Comparison of ENCODE assay signal across 8 cellular contexts in genomic region chr15:85331666-85332261, GRCh38. TPM values are rescaled to one million over a fixed set of nuclear protein-coding genes. Genes with fewer than 3 reads are reported as not detected.
A peak's percentile ranks its signal among the peaks of the same experiment; 100 is the strongest.
DNase-seq lines count a peak whose midpoint lies in the region; ATAC-seq and TF ChIP-seq lines count a peak whose summit lies in the region.

No MANE protein-coding gene starts in this region.

- DNase-seq in activated T-cell treated with anti-CD3 and anti-CD28 coated beads, Interleukin-2, amount 50 U/mL, for 4 hours, result no peak
- DNase-seq in activated T-cell treated with anti-CD3 and anti-CD28 coated beads for 4 hours (no peak), left lung (peak in 1 of 2 donors; percentile 44), type B pancreatic cell (ENCODE audit: extremely low spot score, unreplicated experiment) (no peak), NCI-H2107 (lab: John Stamatoyannopoulos, UW) (no peak)
- DNase-seq in activated CD8-positive, alpha-beta T cell treated with anti-CD3 and anti-CD28 coated beads, Interleukin-2, amount 10 ng/mL, durations not matched to agents 7 days and 5 days, result no peak
- no peak for DNase-seq in activated CD4-positive, CD25-positive, alpha-beta regulatory T cell (lab: John Stamatoyannopoulos, UW)

- no peaks in the 10 kb centered on the region for H3K9me3 ChIP-seq in left lung

- CTCF ChIA-PET in activated CD8-positive, alpha-beta T cell treated with anti-CD3 and anti-CD28 coated beads, Interleukin-2, amount 10 ng/mL, durations not matched to agents 7 days and 5 days (lab: Charles Lee), result interaction anchor here (1.0 to 8.8 kb wide), 32 partner anchors 8 to 358 kb away, joined by 3 to 147 read pairs (median 6); partner anchors contain the start of gene AKAP13

- peak overlapping the region; percentile 83 for H3K4me3 Mint-ChIP-seq in activated T-cell treated with anti-CD3 and anti-CD28 coated beads, Interleukin-2, amount 50 U/mL, for 4 hours
- H3K4me3 Mint-ChIP-seq in activated CD8-positive, alpha-beta T cell treated with anti-CD3 and anti-CD28 coated beads, Interleukin-2, amount 10 ng/mL, durations not matched to agents 7 days and 5 days, result peak overlapping the region; percentile 81
- H3K4me3 Mint-ChIP-seq in type B pancreatic cell, result peak overlapping the region; percentile 37

- H3K27ac Mint-ChIP-seq in activated CD8-positive, alpha-beta T cell treated with anti-CD3 and anti-CD28 coated beads, Interleukin-2, amount 10 ng/mL, durations not matched to agents 7 days and 5 days, result peak overlapping the region; percentile 92
- H3K27ac Mint-ChIP-seq in type B pancreatic cell, result peak overlapping the region; percentile 80

- no peaks in the 10 kb centered on the region for H3K27me3 ChIP-seq in left lung

- no peaks in the 10 kb centered on the region for H3K27me3 Mint-ChIP-seq in activated T-cell treated with anti-CD3 and anti-CD28 coated beads, Interleukin-2, amount 50 U/mL, for 4 hours (ENCODE audit: low read depth)
- H3K27me3 Mint-ChIP-seq in activated CD8-positive, alpha-beta T cell treated with anti-CD3 and anti-CD28 coated beads, Interleukin-2, amount 10 ng/mL, durations not matched to agents 7 days and 5 days (ENCODE audit: low read depth), result no peaks in the 10 kb centered on the region
- peaks cover 3% of the 10 kb centered on the region for H3K27me3 Mint-ChIP-seq in type B pancreatic cell

- H3K4me1 Mint-ChIP-seq in activated T-cell treated with anti-CD3 and anti-CD28 coated beads, Interleukin-2, amount 50 U/mL, for 4 hours (ENCODE audit: low read depth), result peaks cover 44% of the 10 kb centered on the region
- H3K4me1 Mint-ChIP-seq in activated CD8-positive, alpha-beta T cell treated with anti-CD3 and anti-CD28 coated beads, Interleukin-2, amount 10 ng/mL, durations not matched to agents 7 days and 5 days (ENCODE audit: low read depth), result peaks cover 46% of the 10 kb centered on the region
- peaks cover 36% of the 10 kb centered on the region for H3K4me1 Mint-ChIP-seq in type B pancreatic cell (ENCODE audit: unreplicated experiment)

- H3K36me3 Mint-ChIP-seq in activated T-cell treated with anti-CD3 and anti-CD28 coated beads, Interleukin-2, amount 50 U/mL, for 4 hours (ENCODE audit: insufficient read depth), result no peaks in the 10 kb centered on the region
- no peaks in the 10 kb centered on the region for H3K36me3 Mint-ChIP-seq in activated CD8-positive, alpha-beta T cell treated with anti-CD3 and anti-CD28 coated beads, Interleukin-2, amount 10 ng/mL, durations not matched to agents 7 days and 5 days (ENCODE audit: low read depth)
- no peaks in the 10 kb centered on the region for H3K36me3 Mint-ChIP-seq in type B pancreatic cell

- H3K9me3 Mint-ChIP-seq in activated T-cell treated with anti-CD3 and anti-CD28 coated beads, Interleukin-2, amount 50 U/mL, for 4 hours, result no peaks in the 10 kb centered on the region
- no peaks in the 10 kb centered on the region for H3K9me3 Mint-ChIP-seq in activated CD8-positive, alpha-beta T cell treated with anti-CD3 and anti-CD28 coated beads, Interleukin-2, amount 10 ng/mL, durations not matched to agents 7 days and 5 days (ENCODE audit: insufficient read depth)
- H3K9me3 Mint-ChIP-seq in type B pancreatic cell, result no peaks in the 10 kb centered on the region

- intact Hi-C loops in left lung (cut with DNase I), result no loop called here

- ATAC-seq in activated T-cell treated with anti-CD3 and anti-CD28 coated beads, Interleukin-2, amount 50 U/mL, for 4 hours, result no peak
- no peak for ATAC-seq in activated CD8-positive, alpha-beta T cell treated with anti-CD3 and anti-CD28 coated beads, Interleukin-2, amount 10 ng/mL, durations not matched to agents 7 days and 5 days
- ATAC-seq in left lung, result peak; percentile 76
- no peak for ATAC-seq in GM21529 (IDR thresholded peaks at IDR 0.05; ENCODE audit: unreplicated experiment)

- no peaks in the 10 kb centered on the region for H3K36me3 ChIP-seq in left lung

- TF ChIP-seq CTCF in left lung (IDR thresholded peaks at IDR 0.05) (no peak), type B pancreatic cell (conservative IDR thresholded peaks at IDR 0.05) (no peak)

- H3K4me3 ChIP-seq in left lung, result no peak overlapping the region

- POLR2A ChIA-PET in activated CD8-positive, alpha-beta T cell treated with anti-CD3 and anti-CD28 coated beads, Interleukin-2, amount 10 ng/mL, durations not matched to agents 7 days and 5 days (lab: Charles Lee), result interaction anchor here (1.0 to 3.2 kb wide), 9 partner anchors 9 to 336 kb away, joined by 3 to 45 read pairs (median 8); partner anchors contain the start of gene AKAP13

- peaks cover 10 to 27% of the 10 kb centered on the region in 2 donors for H3K4me1 ChIP-seq in left lung

- peak overlapping the region; percentile 80 to 90 for H3K27ac ChIP-seq in left lung

RNA-seq across cellular contexts. Expression of gene AKAP13, which starts 48.6 kb away (rescaled TPM):
- 10 to 100 TPM; 67.4 to 78.8 (median 77.0) TPM for total RNA-seq in activated T-cell treated with anti-CD3 and anti-CD28 coated beads, Interleukin-2, amount 50 U/mL, for 4 hours
- 100 to 1,000 TPM; 112 to 117 TPM for total RNA-seq in activated CD8-positive, alpha-beta T cell treated with anti-CD3 and anti-CD28 coated beads, Interleukin-2, amount 10 ng/mL, durations not matched to agents 7 days and 5 days
- total RNA-seq in left lung (100 to 1,000 TPM; 300 to 346 TPM), type B pancreatic cell (ENCODE audit: low replicate concordance) (60.5 and 75.7 TPM in 2 replicates)
